In the genomic region with DNA sequence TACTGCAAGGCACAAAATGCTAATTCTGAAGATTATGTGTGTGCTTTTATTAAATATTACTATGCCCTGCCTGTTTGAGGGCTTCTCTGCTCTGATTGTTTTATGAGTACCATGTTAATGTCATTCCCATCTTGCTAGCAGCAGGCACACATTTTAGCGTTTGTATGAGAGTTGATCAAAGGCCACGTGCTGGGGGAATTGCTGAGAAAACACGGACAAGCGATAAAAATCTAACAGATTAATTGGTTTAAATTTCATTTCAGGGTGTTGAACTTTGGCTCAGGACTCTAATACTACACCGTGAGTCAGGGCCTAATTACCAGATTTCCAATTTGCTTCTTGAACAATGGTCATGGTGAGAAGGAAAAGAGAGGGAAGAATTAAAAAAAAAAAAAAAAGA, we compare ENCODE assay signal across 18 cellular contexts.
"Had no signal": no experiment of that assay in that cellular context is flagged by ENCODE, and none has a peak within 500 bp of the region (broad histone marks: within the 10 kb centered on the region; RNA-seq: fewer than 3 reads in every experiment).

No MANE protein-coding gene starts in this region.

- H3K27ac ChIP-seq: pancreas, stomach, upper lobe of right lung had no signal

- H3K4me3 ChIP-seq: coronary artery, heart left ventricle, pancreas, stomach, thoracic aorta, upper lobe of right lung had no signal

- H3K27ac Mint-ChIP-seq: activated CD4-positive, alpha-beta T cell treated with anti-CD3 and anti-CD28 coated beads, Interleukin-2, amount 10 ng/mL, durations not matched to agents 24 days and 14 days; activated naive CD8-positive, alpha-beta T cell treated with anti-CD3 and anti-CD28 coated beads for 36 hours; immature natural killer cell; T-helper 2 cell treated with Interferon-gamma antibody and Interleukin-4, amounts not matched to agents 5 μg/mL and 100 μg/mL, for 36 hours had no signal

- H3K36me3 Mint-ChIP-seq: activated naive CD8-positive, alpha-beta T cell treated with anti-CD3 and anti-CD28 coated beads for 36 hours; brain; immature natural killer cell had no signal

- H3K27me3 ChIP-seq: heart left ventricle, pancreas, stomach, upper lobe of right lung had no signal

- H3K4me3 Mint-ChIP-seq: activated CD4-positive, alpha-beta T cell treated with anti-CD3 and anti-CD28 coated beads, Interleukin-2, amount 10 ng/mL, durations not matched to agents 24 days and 14 days; activated naive CD8-positive, alpha-beta T cell treated with anti-CD3 and anti-CD28 coated beads for 36 hours; central memory CD8-positive, alpha-beta T cell; immature natural killer cell; T-helper 2 cell treated with Interferon-gamma antibody and Interleukin-4, amounts not matched to agents 5 μg/mL and 100 μg/mL, for 36 hours had no signal

- DNase-seq: activated CD4-positive, alpha-beta T cell treated with anti-CD3 and anti-CD28 coated beads, Interleukin-2, amount 10 ng/mL, durations not matched to agents 24 days and 14 days; activated CD4-positive, CD25-positive, alpha-beta regulatory T cell; activated CD8-positive, alpha-beta memory T cell treated with anti-CD3 and anti-CD28 coated beads, Interleukin-2, amount 50 U/mL, for 48 hours; activated naive CD8-positive, alpha-beta T cell treated with anti-CD3 and anti-CD28 coated beads for 36 hours; effector CD4-positive, alpha-beta T cell; foreskin melanocyte; heart left ventricle; immature natural killer cell; pancreas; stimulated activated CD4-positive, alpha-beta T cell treated with anti-CD3 and anti-CD28 coated beads, Interleukin-12 subunit alpha, Interleukin-12 subunit beta, amount 100 ng/mL, for 4 hours; stimulated activated CD4-positive, alpha-beta T cell treated with anti-CD3 and anti-CD28 coated beads, Interleukin-2, amount 100 ng/mL, for 24 hours; stomach; upper lobe of right lung had no signal

- H3K4me1 Mint-ChIP-seq: activated CD4-positive, alpha-beta T cell treated with anti-CD3 and anti-CD28 coated beads, Interleukin-2, amount 10 ng/mL, durations not matched to agents 24 days and 14 days; activated naive CD8-positive, alpha-beta T cell treated with anti-CD3 and anti-CD28 coated beads for 36 hours; central memory CD8-positive, alpha-beta T cell; immature natural killer cell had no signal

- H3K9me3 ChIP-seq: heart left ventricle, pancreas, stomach, thoracic aorta, upper lobe of right lung had no signal

- H3K9me3 Mint-ChIP-seq: activated CD4-positive, alpha-beta T cell treated with anti-CD3 and anti-CD28 coated beads, Interleukin-2, amount 10 ng/mL, durations not matched to agents 24 days and 14 days; activated naive CD8-positive, alpha-beta T cell treated with anti-CD3 and anti-CD28 coated beads for 36 hours; brain; central memory CD8-positive, alpha-beta T cell; immature natural killer cell; T-helper 2 cell treated with Interferon-gamma antibody and Interleukin-4, amounts not matched to agents 5 μg/mL and 100 μg/mL, for 36 hours had no signal

- H3K36me3 ChIP-seq: heart left ventricle, pancreas, stomach, thoracic aorta, upper lobe of right lung had no signal

- H3K27me3 Mint-ChIP-seq: activated naive CD8-positive, alpha-beta T cell treated with anti-CD3 and anti-CD28 coated beads for 36 hours had no signal
